In the genomic region with DNA sequence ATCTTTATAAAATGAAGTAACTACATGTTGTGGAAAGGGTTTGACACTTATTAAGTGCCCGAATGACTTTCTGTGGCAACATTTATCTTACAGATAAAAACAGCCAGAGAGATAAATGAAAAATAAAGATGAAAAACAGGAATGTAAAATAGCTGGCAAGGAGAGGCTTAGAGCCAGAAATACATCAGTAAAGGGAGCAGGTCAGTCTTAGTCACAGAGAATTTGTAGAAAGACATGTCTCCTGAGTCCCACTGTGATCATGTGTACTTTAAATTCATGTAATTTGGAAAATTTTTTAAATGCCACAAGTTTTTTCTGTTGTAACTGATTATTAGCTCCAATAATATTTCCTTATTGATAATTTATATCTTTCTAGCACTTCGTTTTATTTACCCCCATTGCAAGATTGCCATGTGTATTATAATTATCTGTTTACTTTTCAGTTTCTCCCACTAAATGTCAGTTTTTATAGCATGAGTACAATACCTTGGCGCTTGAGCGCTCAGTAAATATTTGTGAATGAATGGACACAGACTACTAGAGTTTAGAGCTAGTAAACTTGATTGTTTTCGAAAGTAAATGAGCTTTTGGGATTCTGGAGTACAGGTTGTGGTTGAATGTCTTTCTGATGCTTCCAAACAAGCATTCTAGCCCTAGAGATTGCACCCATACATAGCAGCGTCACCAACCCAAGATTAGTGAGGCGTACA, we compare ENCODE assay signal across 9 cellular contexts. TPM values are rescaled to one million over a fixed set of nuclear protein-coding genes. Genes with fewer than 3 reads are reported as not detected.
DNase-seq lines count a peak whose midpoint lies in the region; ATAC-seq and TF ChIP-seq lines count a peak whose summit lies in the region.
"Had no signal": no experiment of that assay in that cellular context is flagged by ENCODE, and none has a peak within 500 bp of the region (broad histone marks: within the 10 kb centered on the region; RNA-seq: fewer than 3 reads in every experiment).

No MANE protein-coding gene starts in this region.

- ATAC-seq in HG02798 (IDR thresholded peaks at IDR 0.05; ENCODE audit: poor library complexity, unreplicated experiment): no peak

- no peak overlapping the region for H2AFZ ChIP-seq in neural progenitor cell (replicated peaks)

- H3K27me3 ChIP-seq in neural progenitor cell (no peaks in the 10 kb centered on the region), ascending aorta (no peaks in the 10 kb centered on the region)

- H3K4me1 ChIP-seq in neural progenitor cell: peaks cover 55% of the 10 kb centered on the region
- H3K4me1 ChIP-seq in ascending aorta: peaks cover 16 to 54% of the 10 kb centered on the region in 2 donors

- H3K4me3 ChIP-seq in neural progenitor cell (no peak overlapping the region), ascending aorta (no peak overlapping the region)

- H3K27ac Mint-ChIP-seq in T-helper 2 cell treated with Interferon-gamma antibody and Interleukin-4, amounts not matched to agents 5 μg/mL and 100 μg/mL, for 36 hours: no peak overlapping the region
- H3K27ac Mint-ChIP-seq in activated naive CD8-positive, alpha-beta T cell: peak overlapping the region; percentile 77
- peak overlapping the region; percentile 26 for H3K27ac Mint-ChIP-seq in neural progenitor cell

- no peaks in the 10 kb centered on the region for H3K9me3 ChIP-seq in neural progenitor cell (ENCODE audit: low read depth)
- no peaks in the 10 kb centered on the region for H3K9me3 ChIP-seq in ascending aorta

- H3F3A ChIP-seq in neural progenitor cell (ENCODE audit: low read depth): no peaks in the 10 kb centered on the region

- peaks cover 99% of the 10 kb centered on the region for H4K20me1 ChIP-seq in neural progenitor cell (ENCODE audit: low read depth)

- TF ChIP-seq CTCF in neural progenitor cell (IDR thresholded peaks at IDR 0.05) (no peak), ascending aorta (IDR thresholded peaks at IDR 0.05) (no peak)

- H3K27me3 Mint-ChIP-seq in T-helper 2 cell treated with Interferon-gamma antibody and Interleukin-4, amounts not matched to agents 5 μg/mL and 100 μg/mL, for 36 hours (ENCODE audit: low read depth): no peaks in the 10 kb centered on the region
- H3K27me3 Mint-ChIP-seq in activated naive CD8-positive, alpha-beta T cell: no peaks in the 10 kb centered on the region
- no peaks in the 10 kb centered on the region for H3K27me3 Mint-ChIP-seq in neural progenitor cell (ENCODE audit: insufficient read depth, low read depth)

- H3K79me2 ChIP-seq in neural progenitor cell (ENCODE audit: low read depth): peaks cover 100% of the 10 kb centered on the region

- no peaks in the 10 kb centered on the region for H3K9me3 Mint-ChIP-seq in T-helper 2 cell treated with Interferon-gamma antibody and Interleukin-4, amounts not matched to agents 5 μg/mL and 100 μg/mL, for 36 hours
- H3K9me3 Mint-ChIP-seq in activated naive CD8-positive, alpha-beta T cell (ENCODE audit: low read depth): no peaks in the 10 kb centered on the region
- peaks cover 11% of the 10 kb centered on the region for H3K9me3 Mint-ChIP-seq in neural progenitor cell

- H3K4me3 Mint-ChIP-seq in T-helper 2 cell treated with Interferon-gamma antibody and Interleukin-4, amounts not matched to agents 5 μg/mL and 100 μg/mL, for 36 hours: peak overlapping the region; percentile 5
- peak overlapping the region; percentile 68 for H3K4me3 Mint-ChIP-seq in activated naive CD8-positive, alpha-beta T cell
- H3K4me3 Mint-ChIP-seq in neural progenitor cell: no peak overlapping the region

- H3K36me3 ChIP-seq in neural progenitor cell (no peaks in the 10 kb centered on the region), ascending aorta (no peaks in the 10 kb centered on the region)

- intact Hi-C loops in ascending aorta (cut with DNase I): no loop called here

- no peak for DNase-seq in T-helper 2 cell treated with Interferon-gamma antibody and Interleukin-4, amounts not matched to agents 5 μg/mL and 100 μg/mL, for 36 hours (ENCODE audit: low spot score)
- DNase-seq in T-helper 2 cell: no peak
- peak; percentile 16 to 89 (median 53) for DNase-seq in NCI-H1417 (lab: John Stamatoyannopoulos, UW)
- DNase-seq in neural progenitor cell (ENCODE audit: low spot score): no peak
- DNase-seq in epidermal melanocyte (ENCODE audit: insufficient read length, low spot score): no peak
- no peak for DNase-seq in ascending aorta (ENCODE audit: low spot score in 2 of 2)
- DNase-seq: amniotic stem cell had no signal

- H3K36me3 Mint-ChIP-seq in T-helper 2 cell treated with Interferon-gamma antibody and Interleukin-4, amounts not matched to agents 5 μg/mL and 100 μg/mL, for 36 hours (ENCODE audit: low read depth): peaks cover 26% of the 10 kb centered on the region
- H3K36me3 Mint-ChIP-seq in activated naive CD8-positive, alpha-beta T cell: peaks cover 5% of the 10 kb centered on the region
- peaks cover 22% of the 10 kb centered on the region for H3K36me3 Mint-ChIP-seq in neural progenitor cell

- H3K27ac ChIP-seq in neural progenitor cell: peak overlapping the region; percentile 9
- H3K27ac ChIP-seq in ascending aorta: no peak overlapping the region

- peak overlapping the region; percentile 38 for H3K4me2 ChIP-seq in neural progenitor cell

- H3K4me1 Mint-ChIP-seq in T-helper 2 cell treated with Interferon-gamma antibody and Interleukin-4, amounts not matched to agents 5 μg/mL and 100 μg/mL, for 36 hours (ENCODE audit: low read depth): peaks cover 80% of the 10 kb centered on the region
- peaks cover 94% of the 10 kb centered on the region for H3K4me1 Mint-ChIP-seq in activated naive CD8-positive, alpha-beta T cell (ENCODE audit: low read depth)
- H3K4me1 Mint-ChIP-seq in neural progenitor cell: peaks cover 34% of the 10 kb centered on the region

- no peak overlapping the region for H3K9ac ChIP-seq in neural progenitor cell

RNA-seq across cellular contexts. Expression of a gene that starts 15.2 kb away (rescaled TPM):
- 49.2 and 70.9 TPM in 2 replicates for total RNA-seq in neural progenitor cell (ENCODE audit: low replicate concordance)
- 55.2 TPM for total RNA-seq in ascending aorta

Comparison
In these comparisons a context has a peak if more than half of its experiments do, and no peak if none do; other contexts are left out.
1. DNase-seq: peak in NCI-H1417 (3 of 3); none in T-helper 2 cell treated with Interferon-gamma antibody and Interleukin-4, amounts not matched to agents 5 μg/mL and 100 μg/mL, for 36 hours (single experiment), T-helper 2 cell (0 of 5), neural progenitor cell (single experiment), epidermal melanocyte (single experiment) and ascending aorta (0 of 2).